In genomic region chr5:69292349-69292748, GRCh38 we compare ENCODE assay signal across 17 cellular contexts. TPM values are rescaled to one million over a fixed set of nuclear protein-coding genes. Genes with fewer than 3 reads are reported as not detected.
DNase-seq lines count a peak whose midpoint lies in the region; TF ChIP-seq lines count a peak whose summit lies in the region.
"Had no signal": no experiment of that assay in that cellular context is flagged by ENCODE, and none has a peak within 500 bp of the region (broad histone marks: within the 10 kb centered on the region; RNA-seq: fewer than 3 reads in every experiment).

No MANE protein-coding gene starts in this region.

- no peaks in the 10 kb centered on the region for H3K79me2 ChIP-seq in SK-N-SH (ENCODE audit: insufficient read depth)
- H3K79me2 ChIP-seq in mesendoderm (ENCODE audit: control insufficient read depth, insufficient read depth, low read length): no peaks in the 10 kb centered on the region

- peak in 1 of 2 experiments; percentile 76; a peak in 1 of 4 replicates for TF ChIP-seq EP300 in SK-N-SH (IDR thresholded peaks at IDR 0.05; ENCODE audit: borderline replicate concordance in 1 of 2, low read depth in 1 of 2, low read length in 1 of 2)
- no peak for TF ChIP-seq EP300 in stomach (IDR thresholded peaks at IDR 0.05)

- H2BK120ac ChIP-seq in mesendoderm (ENCODE audit: low read depth, low read length): no peak overlapping the region

- H3K4me1 ChIP-seq in Caco-2 (peaks cover 53% of the 10 kb centered on the region), SK-N-SH (ENCODE audit: control insufficient read depth in 1 of 2, insufficient read depth in 2 of 2, low read depth in 1 of 2, low read length in 1 of 2) (peaks cover 7 to 13% of the 10 kb centered on the region in 2 experiments; a peak in 2 of 4 replicates), mesendoderm (ENCODE audit: control insufficient read depth, low read depth, low read length) (peaks cover 2% of the 10 kb centered on the region), stomach (no peaks in the 10 kb centered on the region)

- H3K56ac ChIP-seq in mesendoderm (ENCODE audit: low read length): no peak overlapping the region

- TF ChIP-seq RAD21 in SK-N-SH (IDR thresholded peaks at IDR 0.05; ENCODE audit: low read length): 0 out of 2 replicates have a peak, but pooled peaks have one; percentile 4

- H3K9ac ChIP-seq in SK-N-SH (no peak overlapping the region), mesendoderm (ENCODE audit: low read length) (no peak overlapping the region)
- H3K9ac ChIP-seq: BLaER1 treated with 17β-estradiol and CSF1 and Interleukin-3, amounts not matched to agents 10 nM and 100 nM had no signal

- H3K4me3 Mint-ChIP-seq in Caco-2 (ENCODE audit: unreplicated experiment): no peak overlapping the region
- H3K4me3 Mint-ChIP-seq: CD4-positive, CD25-positive, alpha-beta regulatory T cell; H9 had no signal

- no peak overlapping the region for H3K4ac ChIP-seq in mesendoderm (ENCODE audit: low read depth, low read length)

- peaks cover 12% of the 10 kb centered on the region for H3F3A ChIP-seq in SK-N-SH (replicated peaks; ENCODE audit: insufficient read depth)

- WGBS in SK-N-SH (ENCODE audit: low lambda C conversion rate): 92% methylated on average over 1 of the region's 1 CpG
- WGBS in mesendoderm (ENCODE audit: extremely low coverage, insufficient coverage, low lambda C conversion rate): no CpG with 5 or more reads among the region's 1 CpG
- WGBS in stomach, 5 donors: 96 to 100% (median 97%) methylated on average over 1 of the region's 1 CpG

- no peak for TF ChIP-seq POLR2A in stomach (IDR thresholded peaks at IDR 0.05)

- H3K27ac Mint-ChIP-seq in Caco-2 (ENCODE audit: unreplicated experiment): peak overlapping the region; percentile 69
- H3K27ac Mint-ChIP-seq: CD4-positive, CD25-positive, alpha-beta regulatory T cell had no signal

- 0 out of 2 replicates have a peak, but pooled peaks cover 1% of the 10 kb centered on the region for H3K36me3 ChIP-seq in Caco-2 (ENCODE audit: control insufficient read depth, insufficient read depth, low read length)
- no peaks in the 10 kb centered on the region for H3K36me3 ChIP-seq in SK-N-SH (replicated peaks in 1 of 2; ENCODE audit: control insufficient read depth in 1 of 2, insufficient read depth in 2 of 2, low read length in 1 of 2)
- H3K36me3 ChIP-seq in mesendoderm (ENCODE audit: control insufficient read depth, insufficient read depth, low read length): no peaks in the 10 kb centered on the region
- H3K36me3 ChIP-seq in stomach: peaks cover 8 to 61% (median 50%) of the 10 kb centered on the region in 4 donors

- H2BK15ac ChIP-seq in mesendoderm (replicated peaks; ENCODE audit: low read depth): no peak overlapping the region

- no peaks in the 10 kb centered on the region for H4K20me1 ChIP-seq in SK-N-SH (ENCODE audit: insufficient read depth)
- H4K20me1 ChIP-seq: BLaER1 treated with 17β-estradiol and CSF1 and Interleukin-3, amounts not matched to agents 10 nM and 100 nM had no signal

- CTCF ChIA-PET in Caco-2 (lab: Charles Lee): no interaction called here
- CTCF ChIA-PET in SK-N-SH (lab: Yijun Ruan, JAX): no interaction called here

- peaks cover 32% of the 10 kb centered on the region for H3K4me1 Mint-ChIP-seq in Caco-2 (ENCODE audit: low read depth, unreplicated experiment)
- H3K4me1 Mint-ChIP-seq: CD4-positive, CD25-positive, alpha-beta regulatory T cell had no signal

- BruUV-seq in Caco-2 (replicated peaks; lab: Mats Ljungman, UMichigan): no TSS peak

- H3K9me2 ChIP-seq in SK-N-SH: no peaks in the 10 kb centered on the region

- DNase-seq in Caco-2 (no peak), NCI-H82 (lab: John Stamatoyannopoulos, UW) (peak; percentile 65), SK-N-SH (peak; percentile 47), mesendoderm (peak; percentile 76), stomach (no peak), NCI-H2107 (lab: John Stamatoyannopoulos, UW) (no peak), NCI-H1694 (lab: John Stamatoyannopoulos, UW) (no peak)
- no peak for DNase-seq in activated effector memory CD4-positive, alpha-beta T cell treated with Interleukin-2 at 50 U/mL for 16 hours
- DNase-seq: ACHN; Calu3; CD4-positive, CD25-positive, alpha-beta regulatory T cell; DMS79; GOT3; H9 had no signal

- H2AK5ac ChIP-seq in mesendoderm (ENCODE audit: low read length): no peak overlapping the region

- POLR2A ChIA-PET in Caco-2 (lab: Charles Lee) (no interaction called here), SK-N-SH (lab: Yijun Ruan, JAX) (no interaction called here)

- H3K9me3 ChIP-seq in Caco-2 (no peaks in the 10 kb centered on the region), SK-N-SH (no peaks in the 10 kb centered on the region), stomach (no peaks in the 10 kb centered on the region)
- H3K9me3 ChIP-seq: BLaER1 treated with 17β-estradiol and CSF1 and Interleukin-3, amounts not matched to agents 10 nM and 100 nM had no signal

- no peak overlapping the region for H3K18ac ChIP-seq in mesendoderm (ENCODE audit: low read length)

- TF ChIP-seq CTCF in Caco-2 (IDR thresholded peaks at IDR 0.05; ENCODE audit: insufficient read depth in 1 of 2, low read depth in 1 of 2, low read length in 1 of 2, severe bottlenecking in 1 of 2, unreplicated experiment in 1 of 2): no peak
- no peak for TF ChIP-seq CTCF in SK-N-SH (IDR thresholded peaks at IDR 0.05)
- no peak for TF ChIP-seq CTCF in stomach (IDR thresholded peaks at IDR 0.05)

- no peaks in the 10 kb centered on the region for H3K27me3 ChIP-seq in Caco-2 (replicated peaks; ENCODE audit: control insufficient read depth, insufficient read depth, low read length)
- no peaks in the 10 kb centered on the region for H3K27me3 ChIP-seq in SK-N-SH (ENCODE audit: insufficient read depth)
- H3K27me3 ChIP-seq in mesendoderm (ENCODE audit: insufficient read depth, low read length, poor library complexity): no peaks in the 10 kb centered on the region
- H3K27me3 ChIP-seq in stomach: no peaks in the 10 kb centered on the region
- H3K27me3 ChIP-seq: BLaER1 treated with 17β-estradiol and CSF1 and Interleukin-3, amounts not matched to agents 10 nM and 100 nM had no signal

- H2AFZ ChIP-seq in SK-N-SH (ENCODE audit: low read depth): no peak overlapping the region

- no peak overlapping the region for H3K23ac ChIP-seq in mesendoderm (ENCODE audit: low read length)

- peak overlapping the region in 1 of 2 experiments; percentile 67; a peak in 2 of 4 replicates for H3K27ac ChIP-seq in SK-N-SH (ENCODE audit: low read depth in 2 of 2, low read length in 1 of 2)
- H3K27ac ChIP-seq in mesendoderm (ENCODE audit: low read depth, low read length): no peak overlapping the region
- H3K27ac ChIP-seq in stomach: no peak overlapping the region
- H3K27ac ChIP-seq: BLaER1 treated with 17β-estradiol and CSF1 and Interleukin-3, amounts not matched to agents 10 nM and 100 nM had no signal

- H2BK5ac ChIP-seq in mesendoderm (ENCODE audit: low read length): no peak overlapping the region

- H3K4me3 ChIP-seq in Caco-2 (ENCODE audit: low read depth, low read length) (no peak overlapping the region), SK-N-SH (ENCODE audit: low read depth in 2 of 2, low read length in 1 of 2) (no peak overlapping the region), mesendoderm (ENCODE audit: low read length) (no peak overlapping the region), stomach (no peak overlapping the region)
- H3K4me3 ChIP-seq: BLaER1 treated with 17β-estradiol and CSF1 and Interleukin-3, amounts not matched to agents 10 nM and 100 nM; GM12878 had no signal

- H3K4me2 ChIP-seq in SK-N-SH: no peak overlapping the region
- no peak overlapping the region for H3K4me2 ChIP-seq in mesendoderm (ENCODE audit: low read length)
- H3K4me2 ChIP-seq: BLaER1 treated with 17β-estradiol and CSF1 and Interleukin-3, amounts not matched to agents 10 nM and 100 nM had no signal

- no peaks in the 10 kb centered on the region for H3K9me3 Mint-ChIP-seq in Caco-2 (ENCODE audit: unreplicated experiment)
- H3K9me3 Mint-ChIP-seq: CD4-positive, CD25-positive, alpha-beta regulatory T cell; H9 had no signal

- peaks cover 38% of the 10 kb centered on the region for H3K36me3 Mint-ChIP-seq in Caco-2 (ENCODE audit: insufficient read depth, unreplicated experiment)

- no peaks in the 10 kb centered on the region for H3K79me1 ChIP-seq in mesendoderm (ENCODE audit: low read length)

- no peak overlapping the region for H4K8ac ChIP-seq in mesendoderm (ENCODE audit: low read depth, low read length)

- H3K27me3 Mint-ChIP-seq in Caco-2 (ENCODE audit: insufficient read depth, unreplicated experiment): no peaks in the 10 kb centered on the region
- H3K27me3 Mint-ChIP-seq: CD4-positive, CD25-positive, alpha-beta regulatory T cell had no signal

- intact Hi-C loops in Caco-2 (cut with micrococcal nuclease; ENCODE audit: unreplicated experiment): no loop called here
- intact Hi-C loops in stomach (cut with DNase I; ENCODE audit: low total_unique reads): no loop called here

- H4K5ac ChIP-seq in mesendoderm (ENCODE audit: low read length): no peak overlapping the region

TF ChIP-seq in SK-N-SH, 30 proteins besides CTCF, POLR2A, EP300 and RAD21 (continues in another document):
- TF ChIP-seq TCF12 (IDR thresholded peaks at IDR 0.05) (no peak), NFIC (IDR thresholded peaks at IDR 0.05; ENCODE audit: borderline replicate concordance) (no peak), FOSL2 (IDR thresholded peaks at IDR 0.05; ENCODE audit: borderline replicate concordance, low read depth) (no peak)
- TF ChIP-seq, protein P1, sequence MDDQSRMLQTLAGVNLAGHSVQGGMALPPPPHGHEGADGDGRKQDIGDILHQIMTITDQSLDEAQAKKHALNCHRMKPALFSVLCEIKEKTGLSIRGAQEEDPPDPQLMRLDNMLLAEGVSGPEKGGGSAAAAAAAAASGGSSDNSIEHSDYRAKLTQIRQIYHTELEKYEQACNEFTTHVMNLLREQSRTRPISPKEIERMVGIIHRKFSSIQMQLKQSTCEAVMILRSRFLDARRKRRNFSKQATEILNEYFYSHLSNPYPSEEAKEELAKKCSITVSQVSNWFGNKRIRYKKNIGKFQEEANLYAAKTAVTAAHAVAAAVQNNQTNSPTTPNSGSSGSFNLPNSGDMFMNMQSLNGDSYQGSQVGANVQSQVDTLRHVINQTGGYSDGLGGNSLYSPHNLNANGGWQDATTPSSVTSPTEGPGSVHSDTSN (IDR thresholded peaks at IDR 0.05): no peak

RNA-seq across cellular contexts. Expression of gene CCDC125, which starts 40.3 kb away (rescaled TPM):
- total RNA-seq in Caco-2 (2022) (20.8 and 22.4 TPM in 2 replicates), stomach (10 to 100 TPM in 3 of 5 donors, 1 to 10 TPM in 2; 7.6 to 26.3 (median 17.4) TPM)
- polyA plus RNA-seq in SK-N-SH (2012; rRNA removed) (1.7 and 2.3 TPM in 2 replicates), stomach (10 to 100 TPM in 1 of 3 donors, 1 to 10 TPM in 2; 4.4 to 11.9 (median 5.0) TPM)
- polyA plus RNA-seq in SK-N-SH (2012; cell fraction: cytosol; rRNA removed): 1.9 and 2.4 TPM in 2 replicates
- 4.8 and 6.7 TPM in 2 replicates for polyA plus RNA-seq in SK-N-SH (2012; cell fraction: nucleus; rRNA removed)
- 0.95 TPM for polyA plus RNA-seq in mesendoderm (2013, experiment 1 of 2)
- polyA plus RNA-seq in mesendoderm (2013, experiment 2 of 2): 1.1 TPM
- total RNA-seq: G401 had no signal

RNA-seq across cellular contexts. Expression of gene CDK7, which starts 57.7 kb away (rescaled TPM):
- 82.4 and 90.5 TPM in 2 replicates for total RNA-seq in Caco-2 (2022)
- 44.2 and 62.1 TPM in 2 replicates for polyA plus RNA-seq in SK-N-SH (2012; rRNA removed)
- 71.0 and 91.6 TPM in 2 replicates for polyA plus RNA-seq in SK-N-SH (2012; cell fraction: cytosol; rRNA removed)
- polyA plus RNA-seq in SK-N-SH (2012; cell fraction: nucleus; rRNA removed): 14.1 and 41.0 TPM in 2 replicates
- polyA plus RNA-seq in mesendoderm (2013, experiment 1 of 2): 75.0 TPM
- polyA plus RNA-seq in mesendoderm (2013, experiment 2 of 2): 74.7 TPM
- total RNA-seq in stomach: 10 to 100 TPM in 2 of 5 donors, 1 to 10 TPM in 1, not detected in 2; 5.8 to 51.4 (median 14.1) TPM
- 10 to 100 TPM; 18.2 to 30.0 (median 29.8) TPM for polyA plus RNA-seq in stomach

Comparison
In these comparisons a context has a peak if more than half of its experiments do, and no peak if none do; other contexts are left out.
1. DNase-seq: peak in NCI-H82 (single experiment), SK-N-SH (single experiment) and mesendoderm (single experiment); none in Caco-2 (0 of 2), stomach (single experiment), NCI-H2107 (single experiment), NCI-H1694 (single experiment) and activated effector memory CD4-positive, alpha-beta T cell treated with Interleukin-2 at 50 U/mL for 16 hours (single experiment).